Comparison of ENCODE assay signal across 9 cellular contexts in the genomic region with DNA sequence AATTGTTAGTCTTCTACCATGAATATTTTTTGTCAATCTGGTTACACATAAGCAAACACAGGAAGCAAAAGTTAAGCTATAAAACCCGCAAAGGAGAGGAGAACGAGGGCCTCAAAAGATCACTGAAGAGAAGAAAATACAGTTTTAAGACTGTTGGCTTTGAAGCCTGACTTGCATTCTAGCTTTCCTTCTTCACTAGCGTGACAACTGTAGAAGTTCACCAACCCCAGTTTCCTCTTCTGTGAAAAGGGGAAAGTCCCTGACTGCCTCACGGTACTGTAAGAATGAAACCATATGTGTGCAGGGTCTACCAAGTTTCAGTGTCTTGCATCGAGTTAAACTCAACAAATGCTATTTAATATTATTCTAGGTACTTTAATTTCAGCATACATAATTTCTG. TPM values are rescaled to one million over a fixed set of nuclear protein-coding genes. Genes with fewer than 3 reads are reported as not detected.
A peak's percentile ranks its signal among the peaks of the same experiment; 100 is the strongest.
DNase-seq lines count a peak whose midpoint lies in the region; ATAC-seq and TF ChIP-seq lines count a peak whose summit lies in the region.
"Had no signal": no experiment of that assay in that cellular context is flagged by ENCODE, and none has a peak within 500 bp of the region (broad histone marks: within the 10 kb centered on the region; RNA-seq: fewer than 3 reads in every experiment).

No MANE protein-coding gene starts in this region.

- H2AFZ ChIP-seq in SU-DHL-6 (ENCODE audit: low read depth, low read length, severe bottlenecking), result no peak overlapping the region

- H3K27ac ChIP-seq in SU-DHL-6 (ENCODE audit: low read depth, low read length) (peak overlapping the region; percentile 99), right cardiac atrium (ENCODE audit: low read length) (no peak overlapping the region)
- H3K27ac ChIP-seq: A549 had no signal

- no peaks in the 10 kb centered on the region for H3K79me2 ChIP-seq in SU-DHL-6 (ENCODE audit: insufficient read depth, low read length)

- peaks cover 1% of the 10 kb centered on the region for H3K4me1 ChIP-seq in right cardiac atrium (ENCODE audit: control insufficient read depth, insufficient read depth, low read length)
- H3K4me1 ChIP-seq: A549 had no signal

- intact Hi-C loops in right cardiac atrium (cut with DNase I), result loop anchor here in 1 of 4 donors (10.0 kb wide), 1 partner anchor 401 kb away; no protein-coding TSS in a partner anchor

- no peaks in the 10 kb centered on the region for H3K9me2 ChIP-seq in SU-DHL-6 (replicated peaks; ENCODE audit: insufficient read depth, low read length)

- WGBS in right cardiac atrium, result 66% methylated on average over 5 of the region's 5 CpGs

- no peak for TF ChIP-seq CTCF in SU-DHL-6 (IDR thresholded peaks at IDR 0.05; ENCODE audit: insufficient read depth, low read length, poor library complexity, severe bottlenecking)

- peak overlapping the region; percentile 57 for H3K9ac ChIP-seq in SU-DHL-6 (ENCODE audit: low read length)

- H3K36me3 ChIP-seq in SU-DHL-6 (ENCODE audit: low read length), result no peaks in the 10 kb centered on the region

- DNase-seq in NOMO-1 (lab: John Stamatoyannopoulos, UW; ENCODE audit: unreplicated experiment in 2 of 2) (peak; percentile 10 to 76), NOMO-1 treated with dmso at 0.1 percent for 144 hours (lab: John Stamatoyannopoulos, UW; ENCODE audit: unreplicated experiment) (no peak), COR-L47 (lab: John Stamatoyannopoulos, UW) (no peak), right cardiac atrium (no peak), nucleus accumbens (lab: John Stamatoyannopoulos, UW) (no peak)
- DNase-seq in effector CD8-positive, alpha-beta T cell (lab: John Stamatoyannopoulos, UW), result peak; percentile 16

- H3K4me2 ChIP-seq in SU-DHL-6 (ENCODE audit: low read depth, low read length, poor library complexity, severe bottlenecking), result peak overlapping the region; percentile 89
- H3K4me2 ChIP-seq: A549 had no signal

- no peaks in the 10 kb centered on the region for H3K27me3 ChIP-seq in SU-DHL-6 (ENCODE audit: low read length)
- H3K27me3 ChIP-seq in right cardiac atrium (ENCODE audit: control insufficient read depth, insufficient read depth), result no peaks in the 10 kb centered on the region

- H3K9me3 ChIP-seq in SU-DHL-6 (ENCODE audit: insufficient read depth, low read length) (no peaks in the 10 kb centered on the region), right cardiac atrium (ENCODE audit: control insufficient read depth, low read length) (no peaks in the 10 kb centered on the region)
- H3K9me3 ChIP-seq: A549 had no signal

- no peaks in the 10 kb centered on the region for H4K20me1 ChIP-seq in SU-DHL-6 (ENCODE audit: low read depth, low read length)

- peak; percentile 100 for ATAC-seq in HG02970 (IDR thresholded peaks at IDR 0.05; ENCODE audit: low FRiP score, unreplicated experiment)
- no peak for ATAC-seq in right cardiac atrium
- ATAC-seq: A549 had no signal

- peak overlapping the region; percentile 45 for H3K4me3 ChIP-seq in SU-DHL-6 (ENCODE audit: insufficient read depth, low read length, poor library complexity, severe bottlenecking)
- no peak overlapping the region for H3K4me3 ChIP-seq in right cardiac atrium (ENCODE audit: low read length)
- H3K4me3 ChIP-seq: A549 had no signal

- peaks cover 60% of the 10 kb centered on the region for H3F3A ChIP-seq in SU-DHL-6 (ENCODE audit: insufficient read depth)

RNA-seq across cellular contexts. Expression of a gene that starts 7.5 kb away (rescaled TPM):
- 10 to 100 TPM; 15.3 to 44.8 (median 27.5) TPM for total RNA-seq in right cardiac atrium
- polyA plus RNA-seq in right cardiac atrium, result 25.1 TPM

Comparison
In these comparisons a context has a peak if more than half of its experiments do, and no peak if none do; other contexts are left out.
1. DNase-seq: peak in NOMO-1 (2 of 2) and effector CD8-positive, alpha-beta T cell (single experiment); none in NOMO-1 treated with dmso at 0.1 percent for 144 hours (single experiment), COR-L47 (single experiment), right cardiac atrium (0 of 3) and nucleus accumbens (0 of 56).